ENCODE assay signal across 9 cellular contexts in genomic region chr1:21933397-21934248, GRCh38. TPM values are rescaled to one million over a fixed set of nuclear protein-coding genes. Genes with fewer than 3 reads are reported as not detected.
A peak's percentile ranks its signal among the peaks of the same experiment; 100 is the strongest.
DNase-seq lines count a peak whose midpoint lies in the region; ATAC-seq and TF ChIP-seq lines count a peak whose summit lies in the region.
"Had no signal": no experiment of that assay in that cellular context is flagged by ENCODE, and none has a peak within 500 bp of the region (broad histone marks: within the 10 kb centered on the region; RNA-seq: fewer than 3 reads in every experiment).

No MANE protein-coding gene starts in this region.

- CTCF ChIA-PET in A673 (lab: Charles Lee), result no interaction called here

- peak overlapping the region; percentile 38 for H3K9ac ChIP-seq in fibroblast of lung (ENCODE audit: insufficient read depth, low read length)

- H3K4me1 ChIP-seq in fibroblast of lung (ENCODE audit: control insufficient read depth, extremely low read depth, insufficient read depth, low read length) (peaks cover 41% of the 10 kb centered on the region), A673 (ENCODE audit: insufficient read depth, low read length, poor library complexity, severe bottlenecking) (peaks cover 16% of the 10 kb centered on the region)

- H2AFZ ChIP-seq in fibroblast of lung (ENCODE audit: low read length), result no peak overlapping the region

- H3K4me2 ChIP-seq in fibroblast of lung (ENCODE audit: extremely low read depth, insufficient read depth, low read length), result peak overlapping the region; percentile 41

- peak overlapping the region in 1 of 4 experiments; percentile 28 for H3K4me3 ChIP-seq in fibroblast of lung (replicated peaks in 1 of 4; ENCODE audit: control extremely low read depth in 1 of 4, insufficient read depth in 1 of 4, low read depth in 3 of 4, low read length in 4 of 4)
- H3K4me3 ChIP-seq in A673 (ENCODE audit: low read depth, low read length, poor library complexity, severe bottlenecking), result no peak overlapping the region
- H3K4me3 ChIP-seq: SJSA1 had no signal

- H3K27me3 ChIP-seq in fibroblast of lung (ENCODE audit: control insufficient read depth, insufficient read depth, low read length), result no peaks in the 10 kb centered on the region
- H3K27me3 ChIP-seq in A673 (replicated peaks; ENCODE audit: insufficient read depth, low read depth, low read length, poor library complexity), result no peaks in the 10 kb centered on the region
- H3K27me3 ChIP-seq: SJSA1 had no signal

- H3K27me3 Mint-ChIP-seq in osteocyte (ENCODE audit: unreplicated experiment), result no peaks in the 10 kb centered on the region

- POLR2A ChIA-PET in A673 (lab: Charles Lee; ENCODE audit: low non-redundant PET), result no interaction called here

- no peaks in the 10 kb centered on the region for H4K20me1 ChIP-seq in fibroblast of lung (ENCODE audit: control insufficient read depth, extremely low read depth, insufficient read depth, low read length)

- H3K36me3 ChIP-seq in fibroblast of lung (ENCODE audit: control insufficient read depth, insufficient read depth, low read length), result peaks cover 2% of the 10 kb centered on the region
- H3K36me3 ChIP-seq in A673 (ENCODE audit: insufficient read depth, low read length, poor library complexity, severe bottlenecking), result no peaks in the 10 kb centered on the region

- BruUV-seq in A673 (replicated peaks; lab: Mats Ljungman, UMichigan), result no TSS peak

- peak overlapping the region; percentile 71 for H3K27ac Mint-ChIP-seq in osteocyte (ENCODE audit: unreplicated experiment)

- H3K27ac ChIP-seq in fibroblast of lung (ENCODE audit: insufficient read depth, low read length) (peak overlapping the region; percentile 95), A673 (ENCODE audit: low read depth, low read length, poor library complexity, severe bottlenecking) (no peak overlapping the region)

- TF ChIP-seq CTCF in fibroblast of lung (conservative IDR thresholded peaks at IDR 0.05 in 1 of 2, IDR thresholded peaks at IDR 0.05 in 1 of 2; ENCODE audit: low read depth in 1 of 2, low read length in 2 of 2) (no peak), osteocyte (IDR thresholded peaks at IDR 0.05) (no peak), A673 (conservative IDR thresholded peaks at IDR 0.05; ENCODE audit: low read depth, low read length) (no peak)

- H3K9me3 ChIP-seq in fibroblast of lung (ENCODE audit: control insufficient read depth, insufficient read depth, low read depth, low read length), result no peaks in the 10 kb centered on the region
- no peaks in the 10 kb centered on the region for H3K9me3 ChIP-seq in A673 (ENCODE audit: low read depth, low read length, poor library complexity, severe bottlenecking)
- H3K9me3 ChIP-seq: SJSA1 had no signal

- peak overlapping the region; percentile 22 for H3K4me3 Mint-ChIP-seq in osteocyte (ENCODE audit: unreplicated experiment)

- H3K9me3 Mint-ChIP-seq in osteocyte (ENCODE audit: unreplicated experiment), result no peaks in the 10 kb centered on the region

- DNase-seq in DMS79 (lab: John Stamatoyannopoulos, UW) (peak; percentile 82), NCI-H345 (lab: John Stamatoyannopoulos, UW) (peak; percentile 82), fibroblast of lung (ENCODE audit: low read depth in 2 of 2) (peak in 1 of 2 donors; percentile 56), osteocyte (ENCODE audit: extremely low spot score, unreplicated experiment) (no peak), ecto neural progenitor cell (ENCODE audit: low spot score) (no peak), A673 (ENCODE audit: low spot score) (no peak), SKM-1 (lab: John Stamatoyannopoulos, UW; ENCODE audit: unreplicated experiment) (no peak)

- H3K36me3 Mint-ChIP-seq in osteocyte (ENCODE audit: unreplicated experiment), result peaks cover 4% of the 10 kb centered on the region

- ATAC-seq in HG03469 (IDR thresholded peaks at IDR 0.05; ENCODE audit: unreplicated experiment), result no peak

- intact Hi-C loops in A673 (cut with micrococcal nuclease; ENCODE audit: unreplicated experiment), result no loop called here

- H3K4me1 Mint-ChIP-seq in osteocyte (ENCODE audit: unreplicated experiment), result peaks cover 78% of the 10 kb centered on the region

- H3K79me2 ChIP-seq in fibroblast of lung (ENCODE audit: control insufficient read depth, insufficient read depth, low read length), result peaks cover 66% of the 10 kb centered on the region

RNA-seq across cellular contexts. Expression of gene HSPG2, which starts 3.5 kb away (rescaled TPM):
- total RNA-seq in fibroblast of lung (49.8 and 88.4 TPM in 2 replicates), osteocyte (197 and 230 TPM in 2 replicates), A673 (2021) (10.4 and 19.8 TPM in 2 replicates)
- polyA plus RNA-seq in fibroblast of lung, result 21.2 and 40.7 TPM in 2 replicates
- polyA plus RNA-seq in fibroblast of lung (2012), result 91.8 and 196 TPM in 2 replicates
- polyA minus RNA-seq in fibroblast of lung (ENCODE audit: low replicate concordance), result 177 and 384 TPM in 2 replicates

RNA-seq across cellular contexts. Expression of gene CELA3B, which starts 43.2 kb away (rescaled TPM):
- total RNA-seq in fibroblast of lung, result not detected in 2 replicates
- polyA plus RNA-seq in fibroblast of lung, result not detected in 2 replicates
- not detected in 2 replicates for polyA plus RNA-seq in fibroblast of lung (2012)
- not detected in 2 replicates for polyA minus RNA-seq in fibroblast of lung (ENCODE audit: low replicate concordance)
- not detected in 2 replicates for total RNA-seq in osteocyte
- not detected in 2 replicates for total RNA-seq in A673 (2021)
- total RNA-seq: SJSA1 had no signal

Comparison
In these comparisons a context has a peak if more than half of its experiments do, and no peak if none do; other contexts are left out.
1. DNase-seq: peak in DMS79 (single experiment) and NCI-H345 (single experiment); none in osteocyte (single experiment), ecto neural progenitor cell (single experiment), A673 (single experiment) and SKM-1 (single experiment).